1 cellular context compared by ENCODE assay signal in genomic region chrX:109959356-109959871, GRCh38.
TF ChIP-seq lines count a peak whose summit lies in the region.

No MANE protein-coding gene starts in this region.

TF ChIP-seq in K562, 482 proteins besides CTCF, POLR2A, EP300 and RAD21 (continued from another document and continues in another):
- no peak for TF ChIP-seq AFF4 (CRISPR knock-in tag; IDR thresholded peaks at IDR 0.05)
- no peak for TF ChIP-seq NUFIP1 (IDR thresholded peaks at IDR 0.05; ENCODE audit: partially characterized antibody)
- no peak for TF ChIP-seq ZNF785 (CRISPR knock-in tag; IDR thresholded peaks at IDR 0.05)
- no peak for TF ChIP-seq ZNF764 (CRISPR knock-in tag; IDR thresholded peaks at IDR 0.05; ENCODE audit: low read depth)
- 0 out of 2 replicates have a peak, but pooled peaks have one; percentile 9 for TF ChIP-seq MYC (IDR thresholded peaks at IDR 0.05; ENCODE audit: low read depth, low read length)
- TF ChIP-seq MYC (CRISPR knock-in tag; IDR thresholded peaks at IDR 0.05; ENCODE audit: borderline replicate concordance, low read depth): no peak
- TF ChIP-seq ZNF407 (IDR thresholded peaks at IDR 0.05; ENCODE audit: low read depth): no peak
- TF ChIP-seq ZBTB43 (CRISPR knock-in tag; IDR thresholded peaks at IDR 0.05): no peak
- peak; percentile 38 for TF ChIP-seq NFYB (IDR thresholded peaks at IDR 0.05; ENCODE audit: extremely low read depth, insufficient read length)
- TF ChIP-seq MAZ (CRISPR knock-in tag; conservative IDR thresholded peaks at IDR 0.05 in 1 of 2, IDR thresholded peaks at IDR 0.05 in 1 of 2): peak in 1 of 2 experiments; percentile 37; a peak in 1 of 4 replicates
- no peak for TF ChIP-seq PYGO2 (tag; IDR thresholded peaks at IDR 0.05)
- no peak for TF ChIP-seq E2F3 (CRISPR knock-in tag; IDR thresholded peaks at IDR 0.05)
- TF ChIP-seq EP400 (IDR thresholded peaks at IDR 0.05): 0 out of 2 replicates have a peak, but pooled peaks have one; percentile 17
- no peak for TF ChIP-seq RBFOX2 (IDR thresholded peaks at IDR 0.05; ENCODE audit: low read depth, low read length)
- no peak for TF ChIP-seq ZNF224 (CRISPR knock-in tag; IDR thresholded peaks at IDR 0.05)
- no peak for TF ChIP-seq MLX (CRISPR knock-in tag; conservative IDR thresholded peaks at IDR 0.05)
- TF ChIP-seq SMAD2 (IDR thresholded peaks at IDR 0.05; ENCODE audit: low read depth, low read length): no peak
- no peak for TF ChIP-seq PHB2 (IDR thresholded peaks at IDR 0.05; ENCODE audit: low read depth)
- peak; percentile 87 for TF ChIP-seq KLF16 (IDR thresholded peaks at IDR 0.05)
- TF ChIP-seq NFE2L1 (tag; IDR thresholded peaks at IDR 0.05; ENCODE audit: borderline replicate concordance, low read depth): no peak
- TF ChIP-seq NFXL1 (CRISPR knock-in tag; IDR thresholded peaks at IDR 0.05): no peak
- no peak for TF ChIP-seq TCF15 (CRISPR knock-in tag; IDR thresholded peaks at IDR 0.05)
- TF ChIP-seq ZNF57 (CRISPR knock-in tag; IDR thresholded peaks at IDR 0.05): no peak
- no peak for TF ChIP-seq PHF20 (IDR thresholded peaks at IDR 0.05; ENCODE audit: partially characterized antibody)
- no peak for TF ChIP-seq THAP12 (CRISPR knock-in tag; IDR thresholded peaks at IDR 0.05)
- TF ChIP-seq PTRF (tag; IDR thresholded peaks at IDR 0.05): no peak
- TF ChIP-seq KLF10 (CRISPR knock-in tag; IDR thresholded peaks at IDR 0.05): no peak
- no peak for TF ChIP-seq E4F1 (CRISPR knock-in tag; IDR thresholded peaks at IDR 0.05; ENCODE audit: borderline replicate concordance)
- TF ChIP-seq PTBP1 (IDR thresholded peaks at IDR 0.05; ENCODE audit: low read depth, low read length): no peak
- TF ChIP-seq ZNF584 (CRISPR knock-in tag; IDR thresholded peaks at IDR 0.05; ENCODE audit: low read depth): no peak
- no peak for TF ChIP-seq CBFB (CRISPR knock-in tag; IDR thresholded peaks at IDR 0.05)
- TF ChIP-seq HNRNPUL1 (IDR thresholded peaks at IDR 0.05; ENCODE audit: low read length): no peak
- TF ChIP-seq ZBED1 (IDR thresholded peaks at IDR 0.05): 0 out of 2 replicates have a peak, but pooled peaks have one; percentile 51
- peak; percentile 90 for TF ChIP-seq FOXM1 (IDR thresholded peaks at IDR 0.05; ENCODE audit: low read depth)
- TF ChIP-seq FOXM1 (CRISPR knock-in tag; IDR thresholded peaks at IDR 0.05; ENCODE audit: low read depth): no peak; the same call in 1 of the 2 replicates
- TF ChIP-seq NR2C1 (IDR thresholded peaks at IDR 0.05): no peak
- no peak for TF ChIP-seq NR2C1 (tag; IDR thresholded peaks at IDR 0.05)
- no peak for TF ChIP-seq ZKSCAN3 (CRISPR knock-in tag; IDR thresholded peaks at IDR 0.05)
- TF ChIP-seq NR0B1 (IDR thresholded peaks at IDR 0.05; ENCODE audit: partially characterized antibody): no peak
- TF ChIP-seq HOXB6 (CRISPR knock-in tag; IDR thresholded peaks at IDR 0.05; ENCODE audit: borderline replicate concordance): no peak
- TF ChIP-seq FOXK2 (conservative IDR thresholded peaks at IDR 0.05 in 1 of 2, IDR thresholded peaks at IDR 0.05 in 1 of 2; ENCODE audit: low read depth in 2 of 2): no peak; a peak in 1 of 4 replicates
